In the genomic region with DNA sequence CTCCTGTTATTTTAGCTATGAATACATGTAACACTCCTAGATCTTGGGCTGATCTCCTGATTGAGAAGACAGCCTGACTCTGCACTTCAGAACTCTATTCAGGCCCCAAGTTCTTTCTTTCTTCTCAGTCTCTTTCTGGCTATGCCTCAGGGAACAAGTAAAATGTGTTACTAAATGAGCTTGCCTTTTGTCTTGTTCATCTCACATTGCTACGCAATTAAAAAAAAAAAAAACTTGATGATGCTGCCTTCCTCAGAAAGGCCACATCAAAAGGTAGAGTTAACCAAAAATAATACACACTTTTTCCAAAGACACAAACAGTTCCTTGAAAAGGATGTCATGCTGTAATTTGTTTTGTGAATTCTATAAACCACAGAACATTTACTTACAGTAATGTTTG, we compare ENCODE assay signal across 20 cellular contexts.
A peak's percentile ranks its signal among the peaks of the same experiment; 100 is the strongest.
DNase-seq lines count a peak whose midpoint lies in the region; ATAC-seq and TF ChIP-seq lines count a peak whose summit lies in the region.
"Had no signal": no experiment of that assay in that cellular context is flagged by ENCODE, and none has a peak within 500 bp of the region (broad histone marks: within the 10 kb centered on the region; RNA-seq: fewer than 3 reads in every experiment).

No MANE protein-coding gene starts in this region.

- H3K27ac Mint-ChIP-seq in T-helper 2 cell treated with Interferon-gamma antibody and Interleukin-4, amounts not matched to agents 5 μg/mL and 100 μg/mL, for 36 hours, result peak overlapping the region; percentile 84
- H3K27ac Mint-ChIP-seq: dendritic cell treated with granulocyte-macrophage colony-stimulating factor and Interleukin-4, amounts not matched to agents 40 ng/mL and 50 ng/mL, for 4 days; naive B cell; stimulated activated naive B cell treated with anti-CD40 and anti-IgM and Interleukin-4, amounts not matched to agents 10 μg/mL and 1 μg/mL and 100 μg/mL, for 72 hours had no signal

- H3K79me2 ChIP-seq in ACC112 (ENCODE audit: control insufficient read depth, insufficient read depth, low read length, unreplicated experiment), result no peaks in the 10 kb centered on the region

- H3K4me1 ChIP-seq in ACC112 (ENCODE audit: control insufficient read depth, insufficient read depth, low read length, unreplicated experiment), result peaks cover 36% of the 10 kb centered on the region
- H3K4me1 ChIP-seq in BLaER1 treated with 17β-estradiol and CSF1 and Interleukin-3, amounts not matched to agents 10 nM and 100 nM, result peaks cover 5 to 32% (median 22%) of the 10 kb centered on the region in 10 experiments; a peak in 15 of 20 replicates
- H3K4me1 ChIP-seq: sigmoid colon had no signal

- H3K36me3 Mint-ChIP-seq in T-helper 2 cell treated with Interferon-gamma antibody and Interleukin-4, amounts not matched to agents 5 μg/mL and 100 μg/mL, for 36 hours (ENCODE audit: low read depth), result no peaks in the 10 kb centered on the region
- H3K36me3 Mint-ChIP-seq: naive B cell had no signal

- ATAC-seq in HG02938 (IDR thresholded peaks at IDR 0.05; ENCODE audit: unreplicated experiment), result no peak
- ATAC-seq: stimulated activated naive B cell treated with anti-CD40 and anti-IgM and Interleukin-4, amounts not matched to agents 10 μg/mL and 1 μg/mL and 100 μg/mL, for 72 hours had no signal

- peak overlapping the region; percentile 66 for H3K27ac ChIP-seq in ACC112 (ENCODE audit: low read depth, low read length)
- peak overlapping the region in 3 of 11 experiments; percentile 16 to 64 (median 31); a peak in 6 of 22 replicates for H3K27ac ChIP-seq in BLaER1 treated with 17β-estradiol and CSF1 and Interleukin-3, amounts not matched to agents 10 nM and 100 nM
- H3K27ac ChIP-seq: brain microvascular endothelial cell, ovary, sigmoid colon, tibial artery had no signal

- peak overlapping the region in 1 of 11 experiments; percentile 56; a peak in 1 of 22 replicates for H3K9ac ChIP-seq in BLaER1 treated with 17β-estradiol and CSF1 and Interleukin-3, amounts not matched to agents 10 nM and 100 nM

- H3K36me3 ChIP-seq in ACC112 (ENCODE audit: insufficient read depth, low read length), result no peaks in the 10 kb centered on the region
- no peaks in the 10 kb centered on the region for H3K36me3 ChIP-seq in BLaER1 treated with 17β-estradiol and CSF1 and Interleukin-3, amounts not matched to agents 10 nM and 100 nM
- H3K36me3 ChIP-seq: brain microvascular endothelial cell, ovary, sigmoid colon, tibial artery had no signal

- no peak overlapping the region for H3K4me3 ChIP-seq in ACC112 (ENCODE audit: low read depth, low read length)
- no peak overlapping the region for H3K4me3 ChIP-seq in BLaER1 treated with 17β-estradiol and CSF1 and Interleukin-3, amounts not matched to agents 10 nM and 100 nM
- H3K4me3 ChIP-seq in epithelial cell of esophagus (ENCODE audit: low read length), result no peak overlapping the region
- H3K4me3 ChIP-seq: ovary, sigmoid colon, tibial artery had no signal

- DNase-seq in T-helper 2 cell treated with Interferon-gamma antibody and Interleukin-4, amounts not matched to agents 5 μg/mL and 100 μg/mL, for 36 hours (ENCODE audit: low spot score), result no peak
- DNase-seq in epithelial cell of esophagus (ENCODE audit: low read depth) (peak; percentile 46), activated gamma-delta T cell treated with Interleukin-2 at 50 U/mL for 16 hours (no peak), NCI-H774 (lab: John Stamatoyannopoulos, UW) (no peak)
- DNase-seq: activated naive CD4-positive, alpha-beta T cell; AML-193; brain microvascular endothelial cell; EL; GOT3; hypothalamus; Karpas-422; naive B cell; ovary; sigmoid colon; stimulated activated naive B cell treated with anti-CD40 and anti-IgM and Interleukin-4, amounts not matched to agents 10 μg/mL and 1 μg/mL and 100 μg/mL, for 72 hours; tibial artery had no signal

- peak overlapping the region in 8 of 11 experiments; percentile 6 to 73 (median 50); a peak in 16 of 22 replicates for H3K4me2 ChIP-seq in BLaER1 treated with 17β-estradiol and CSF1 and Interleukin-3, amounts not matched to agents 10 nM and 100 nM

- H2AFZ ChIP-seq in ACC112 (ENCODE audit: low read length, unreplicated experiment), result no peak overlapping the region

- peaks cover 4 to 14% (median 7%) of the 10 kb centered on the region in 11 experiments; a peak in 17 of 22 replicates for H3K9me3 ChIP-seq in BLaER1 treated with 17β-estradiol and CSF1 and Interleukin-3, amounts not matched to agents 10 nM and 100 nM (replicated peaks in 1 of 11)
- H3K9me3 ChIP-seq: ovary, sigmoid colon, tibial artery had no signal

- no peaks in the 10 kb centered on the region for H4K20me1 ChIP-seq in BLaER1 treated with 17β-estradiol and CSF1 and Interleukin-3, amounts not matched to agents 10 nM and 100 nM

- H3K27me3 ChIP-seq in ACC112 (ENCODE audit: insufficient read depth, low read length), result no peaks in the 10 kb centered on the region
- H3K27me3 ChIP-seq in BLaER1 treated with 17β-estradiol and CSF1 and Interleukin-3, amounts not matched to agents 10 nM and 100 nM, result no peaks in the 10 kb centered on the region
- H3K27me3 ChIP-seq: brain microvascular endothelial cell, ovary, sigmoid colon, tibial artery had no signal

- no peaks in the 10 kb centered on the region for H3K27me3 Mint-ChIP-seq in T-helper 2 cell treated with Interferon-gamma antibody and Interleukin-4, amounts not matched to agents 5 μg/mL and 100 μg/mL, for 36 hours (ENCODE audit: low read depth)
- H3K27me3 Mint-ChIP-seq: dendritic cell treated with granulocyte-macrophage colony-stimulating factor and Interleukin-4, amounts not matched to agents 40 ng/mL and 50 ng/mL, for 4 days; naive B cell; stimulated activated naive B cell treated with anti-CD40 and anti-IgM and Interleukin-4, amounts not matched to agents 10 μg/mL and 1 μg/mL and 100 μg/mL, for 72 hours had no signal

- H3K9me3 Mint-ChIP-seq in T-helper 2 cell treated with Interferon-gamma antibody and Interleukin-4, amounts not matched to agents 5 μg/mL and 100 μg/mL, for 36 hours, result peaks cover 41% of the 10 kb centered on the region

- peaks cover 12% of the 10 kb centered on the region for H3K4me1 Mint-ChIP-seq in T-helper 2 cell treated with Interferon-gamma antibody and Interleukin-4, amounts not matched to agents 5 μg/mL and 100 μg/mL, for 36 hours (ENCODE audit: low read depth)
- H3K4me1 Mint-ChIP-seq: naive B cell; stimulated activated naive B cell treated with anti-CD40 and anti-IgM and Interleukin-4, amounts not matched to agents 10 μg/mL and 1 μg/mL and 100 μg/mL, for 72 hours had no signal

- peak overlapping the region; percentile 47 for H3K4me3 Mint-ChIP-seq in T-helper 2 cell treated with Interferon-gamma antibody and Interleukin-4, amounts not matched to agents 5 μg/mL and 100 μg/mL, for 36 hours
- H3K4me3 Mint-ChIP-seq: dendritic cell treated with granulocyte-macrophage colony-stimulating factor and Interleukin-4, amounts not matched to agents 40 ng/mL and 50 ng/mL, for 4 days; naive B cell; stimulated activated naive B cell treated with anti-CD40 and anti-IgM and Interleukin-4, amounts not matched to agents 10 μg/mL and 1 μg/mL and 100 μg/mL, for 72 hours had no signal

- no peak for TF ChIP-seq CTCF in epithelial cell of esophagus (IDR thresholded peaks at IDR 0.05; ENCODE audit: insufficient read depth, low read depth, low read length, missing control alignments)
